ENCODE assay signal across 8 cellular contexts in genomic region chr4:112766422-112766821, GRCh38.
A peak's percentile ranks its signal among the peaks of the same experiment; 100 is the strongest.
DNase-seq lines count a peak whose midpoint lies in the region; ATAC-seq and TF ChIP-seq lines count a peak whose summit lies in the region.

No MANE protein-coding gene starts in this region.

- no peak for ATAC-seq in HG02623 (IDR thresholded peaks at IDR 0.05; ENCODE audit: unreplicated experiment)
- no peak for ATAC-seq in GM18870 (IDR thresholded peaks at IDR 0.05; ENCODE audit: unreplicated experiment)
- ATAC-seq in GM18907 (IDR thresholded peaks at IDR 0.05; ENCODE audit: unreplicated experiment), result no peak

- peak; percentile 38; the same call in 2 of the 3 replicates for TF ChIP-seq CTCF in GM12872 (IDR thresholded peaks at IDR 0.05; ENCODE audit: insufficient read depth, low read depth, low read length)

- peak; percentile 25 for DNase-seq in AG08396 (ENCODE audit: low spot score)
- peak; percentile 69 for DNase-seq in OCI-M1 (lab: John Stamatoyannopoulos, UW)
- DNase-seq in fibroblast of the conjunctiva (ENCODE audit: low read depth), result peak; percentile 18
- DNase-seq in activated naive CD4-positive, alpha-beta T cell (lab: John Stamatoyannopoulos, UW), result no peak

Comparison
In these comparisons a context has a peak if more than half of its experiments do, and no peak if none do; other contexts are left out.
1. DNase-seq: peak in AG08396 (single experiment), OCI-M1 (single experiment) and fibroblast of the conjunctiva (single experiment); none in activated naive CD4-positive, alpha-beta T cell (0 of 4).